Comparison of ENCODE assay signal across 1 cellular context in genomic region chr12:57583008-57583831, GRCh38.
TF ChIP-seq lines count a peak whose summit lies in the region.

No MANE protein-coding gene starts in this region.

TF ChIP-seq in HEK293, 187 proteins besides CTCF, POLR2A, EP300 and RAD21 (continued from another document):
- TF ChIP-seq ZBTB11 (tag by site-specific recombination; conservative IDR thresholded peaks at IDR 0.05; ENCODE audit: low read depth) (no peak), ZSCAN30 (tag by site-specific recombination; IDR thresholded peaks at IDR 0.05) (peak; percentile 83), ZNF660 (tag by site-specific recombination; IDR thresholded peaks at IDR 0.05) (peak; percentile 76), ZNF449 (tag by site-specific recombination; IDR thresholded peaks at IDR 0.05) (no peak)
